ENCODE assay signal across 16 cellular contexts in genomic region chr1:1756661-1757421, GRCh38.
"Had no signal": no experiment of that assay in that cellular context is flagged by ENCODE, and none has a peak within 500 bp of the region (broad histone marks: within the 10 kb centered on the region; RNA-seq: fewer than 3 reads in every experiment).

No MANE protein-coding gene starts in this region.

- H3K4me3 ChIP-seq: coronary artery, gastrocnemius medialis, suprapubic skin, upper lobe of left lung had no signal

- H3K27me3 ChIP-seq: brain microvascular endothelial cell, gastrocnemius medialis, suprapubic skin, upper lobe of left lung had no signal

- H3K27ac ChIP-seq: brain microvascular endothelial cell, coronary artery, suprapubic skin had no signal

- DNase-seq: activated CD4-positive, alpha-beta T cell treated with anti-CD3 and anti-CD28 coated beads, Interleukin-2, amount 10 ng/mL, durations not matched to agents 7 days and 5 days; activated CD8-positive, alpha-beta memory T cell treated with anti-CD3 and anti-CD28 coated beads, Interleukin-2, amount 50 U/mL, for 48 hours; activated effector memory CD4-positive, alpha-beta T cell treated with Interleukin-2 at 50 U/mL for 16 hours; activated naive CD4-positive, alpha-beta T cell treated with anti-CD3 and anti-CD28 coated beads, Interleukin-2, amount 10 ng/mL, durations not matched to agents 7 days and 5 days; activated T-cell treated with anti-CD3 and anti-CD28 coated beads, Interleukin-2, amount 50 U/mL, for 48 hours; aorta; brain microvascular endothelial cell; gastrocnemius medialis; mesendoderm; nucleus accumbens; retina; stimulated activated CD4-positive, alpha-beta T cell treated with anti-CD3 and anti-CD28 coated beads, Interleukin-12 subunit alpha, Interleukin-12 subunit beta, amount 100 ng/mL, for 4 hours had no signal

- ATAC-seq: activated CD4-positive, CD25-positive, alpha-beta regulatory T cell treated with anti-CD3 and anti-CD28 coated beads, Interleukin-2, amount 50 U/mL, for 24 hours; gastrocnemius medialis had no signal

- H3K9me3 ChIP-seq: gastrocnemius medialis, suprapubic skin, upper lobe of left lung had no signal
